In the genomic region with DNA sequence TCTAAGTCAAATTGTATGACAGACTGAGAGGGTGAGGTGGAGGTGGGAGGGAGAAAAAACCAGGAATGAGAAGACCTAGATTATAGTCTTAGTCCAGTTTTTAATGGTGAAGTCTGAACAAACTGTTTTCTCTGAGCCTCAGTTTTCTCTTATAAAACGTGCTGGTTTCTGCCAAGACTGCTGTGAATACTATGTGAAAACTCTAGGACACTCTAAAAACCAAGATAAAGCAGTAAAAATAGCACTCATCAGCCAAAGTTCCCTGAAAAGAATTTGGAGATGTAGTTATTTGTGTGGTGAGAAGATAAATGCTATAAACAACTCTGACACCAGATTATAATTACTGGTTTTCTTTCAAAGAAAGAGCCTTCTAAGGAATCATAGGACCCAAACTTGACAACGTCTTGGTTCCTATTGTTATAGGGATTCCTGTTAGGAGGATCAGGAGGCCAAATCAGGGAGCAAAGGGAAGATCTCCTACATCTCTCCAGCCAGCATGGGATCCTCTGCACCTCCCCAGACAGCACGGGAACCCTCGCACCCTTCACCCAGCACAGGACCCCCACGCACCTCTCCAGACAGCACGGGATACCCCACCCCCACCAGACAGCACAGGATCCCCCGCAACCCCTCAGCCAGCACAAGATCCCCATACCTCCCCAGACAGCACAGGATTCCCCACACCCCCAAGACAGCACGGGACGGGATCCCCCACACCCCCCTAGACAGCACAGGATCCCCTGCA, we compare ENCODE assay signal across 1 cellular context.
TF ChIP-seq lines count a peak whose summit lies in the region.

No MANE protein-coding gene starts in this region.

TF ChIP-seq in IMR-90, 13 proteins besides CTCF, POLR2A, EP300 and RAD21 (continued from another document):
- TF ChIP-seq MXI1 (IDR thresholded peaks at IDR 0.05; ENCODE audit: borderline replicate concordance, low read depth, low read length) (no peak), RFX5 (IDR thresholded peaks at IDR 0.05; ENCODE audit: low read depth, low read length) (no peak), RCOR1 (IDR thresholded peaks at IDR 0.05; ENCODE audit: insufficient replicate concordance, low read length) (no peak), CHD1 (IDR thresholded peaks at IDR 0.05; ENCODE audit: low read depth, low read length) (no peak)
- TF ChIP-seq, protein P1, sequence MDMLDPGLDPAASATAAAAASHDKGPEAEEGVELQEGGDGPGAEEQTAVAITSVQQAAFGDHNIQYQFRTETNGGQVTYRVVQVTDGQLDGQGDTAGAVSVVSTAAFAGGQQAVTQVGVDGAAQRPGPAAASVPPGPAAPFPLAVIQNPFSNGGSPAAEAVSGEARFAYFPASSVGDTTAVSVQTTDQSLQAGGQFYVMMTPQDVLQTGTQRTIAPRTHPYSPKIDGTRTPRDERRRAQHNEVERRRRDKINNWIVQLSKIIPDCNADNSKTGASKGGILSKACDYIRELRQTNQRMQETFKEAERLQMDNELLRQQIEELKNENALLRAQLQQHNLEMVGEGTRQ (IDR thresholded peaks at IDR 0.05; ENCODE audit: low read depth, low read length) = no peak
